Comparison of ENCODE assay signal across 24 cellular contexts in the genomic region with DNA sequence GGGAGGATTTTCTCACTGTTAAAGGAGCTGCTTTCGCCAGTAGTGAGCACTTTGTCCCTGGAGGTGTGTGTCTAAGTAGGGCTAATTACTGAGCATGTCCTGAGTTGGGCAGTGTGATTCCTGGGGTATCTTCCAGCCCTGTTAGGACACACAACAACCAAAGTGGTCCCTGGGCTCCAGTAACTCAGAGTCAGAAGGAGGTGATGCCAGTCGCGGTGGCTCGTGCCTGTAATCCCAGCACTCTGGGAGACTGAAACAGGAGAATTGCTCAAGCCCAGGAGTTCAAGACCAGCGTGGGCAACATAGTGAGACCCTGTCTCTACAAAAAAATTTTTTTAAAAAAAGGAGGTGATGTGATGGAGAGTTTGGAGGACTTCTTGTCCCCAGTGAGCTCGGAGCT. TPM values are rescaled to one million over a fixed set of nuclear protein-coding genes. Genes with fewer than 3 reads are reported as not detected.
"Had no signal": no experiment of that assay in that cellular context is flagged by ENCODE, and none has a peak within 500 bp of the region (broad histone marks: within the 10 kb centered on the region; RNA-seq: fewer than 3 reads in every experiment).

No MANE protein-coding gene starts in this region.

- H3K27me3 ChIP-seq: hepatocyte, neutrophil, tibial artery had no signal

- FAIRE-seq: urothelium cell line had no signal

- H3K27ac ChIP-seq: epithelial cell of prostate, hepatocyte, parathyroid adenoma, tibial artery, WERI-Rb-1 had no signal

- H3K27ac Mint-ChIP-seq: activated CD4-positive, alpha-beta memory T cell treated with anti-CD3 and anti-CD28 coated beads, Interleukin-2, amount 10 ng/mL, durations not matched to agents 7 days and 5 days had no signal

- DNase-seq: activated CD4-positive, alpha-beta memory T cell treated with anti-CD3 and anti-CD28 coated beads, Interleukin-2, amount 10 ng/mL, durations not matched to agents 7 days and 5 days; activated CD4-positive, alpha-beta T cell treated with anti-CD3 and anti-CD28 coated beads for 1 hour; activated CD8-positive, alpha-beta memory T cell treated with anti-CD3 and anti-CD28 coated beads, Interleukin-2, amount 50 U/mL, for 48 hours; activated naive CD4-positive, alpha-beta T cell treated with anti-CD3 and anti-CD28 coated beads, Interleukin-2, amount 50 U/mL, for 16 hours; foreskin fibroblast; mesendoderm; natural killer cell; stimulated activated CD4-positive, alpha-beta T cell treated with anti-CD3 and anti-CD28 coated beads, Interleukin-4, amount 100 ng/mL, for 24 hours; stimulated activated naive CD4-positive, alpha-beta T cell; substantia nigra; SW 1271; tibial artery; WERI-Rb-1 had no signal

- H3K4me3 Mint-ChIP-seq: activated CD4-positive, alpha-beta memory T cell treated with anti-CD3 and anti-CD28 coated beads, Interleukin-2, amount 10 ng/mL, durations not matched to agents 7 days and 5 days; natural killer cell had no signal

- H3K4me1 Mint-ChIP-seq: activated CD4-positive, alpha-beta memory T cell treated with anti-CD3 and anti-CD28 coated beads, Interleukin-2, amount 10 ng/mL, durations not matched to agents 7 days and 5 days had no signal

- H3K36me3 Mint-ChIP-seq: natural killer cell had no signal

- H3K9me3 Mint-ChIP-seq: activated CD4-positive, alpha-beta memory T cell treated with anti-CD3 and anti-CD28 coated beads, Interleukin-2, amount 10 ng/mL, durations not matched to agents 7 days and 5 days; natural killer cell had no signal

- H3K4me1 ChIP-seq: parathyroid adenoma, tibial artery had no signal

- H3K4me3 ChIP-seq: hepatocyte, tibial artery had no signal

- H3K9me3 ChIP-seq: neutrophil, tibial artery had no signal

- ATAC-seq: natural killer cell, sciatic nerve had no signal

- H3K27me3 Mint-ChIP-seq: activated CD4-positive, alpha-beta memory T cell treated with anti-CD3 and anti-CD28 coated beads, Interleukin-2, amount 10 ng/mL, durations not matched to agents 7 days and 5 days had no signal

RNA-seq across cellular contexts. Expression of a gene that starts 50.3 kb away (rescaled TPM):
- total RNA-seq: activated CD4-positive, alpha-beta memory T cell treated with anti-CD3 and anti-CD28 coated beads, Interleukin-2, amount 10 ng/mL, durations not matched to agents 7 days and 5 days; bronchial epithelial cell; dermis microvascular lymphatic vessel endothelial cell; glomerular endothelial cell; hepatocyte; SK-MEL-5; T-helper 2 cell treated with Interferon-gamma antibody and Interleukin-4, amounts not matched to agents 100 ng/mL and 5 ng/mL, for 36 hours had no signal
- polyA plus RNA-seq: hepatocyte had no signal
